30 cellular contexts compared by ENCODE assay signal in genomic region chrX:1751781-1752180, GRCh38.
DNase-seq lines count a peak whose midpoint lies in the region; ATAC-seq and TF ChIP-seq lines count a peak whose summit lies in the region.
"Had no signal": no experiment of that assay in that cellular context is flagged by ENCODE, and none has a peak within 500 bp of the region (broad histone marks: within the 10 kb centered on the region; RNA-seq: fewer than 3 reads in every experiment).

No MANE protein-coding gene starts in this region.

- peaks cover 33 to 46% (median 43%) of the 10 kb centered on the region in 11 experiments for H3K9me3 ChIP-seq in BLaER1 treated with 17β-estradiol and CSF1 and Interleukin-3, amounts not matched to agents 10 nM and 100 nM (replicated peaks in 1 of 11)
- H3K9me3 ChIP-seq in psoas muscle = peaks cover 3% of the 10 kb centered on the region
- H3K9me3 ChIP-seq: thoracic aorta had no signal

- peaks cover 0 to 5% (median 0%) of the 10 kb centered on the region in 11 experiments; a peak in 6 of 22 replicates for H3K36me3 ChIP-seq in BLaER1 treated with 17β-estradiol and CSF1 and Interleukin-3, amounts not matched to agents 10 nM and 100 nM
- H3K36me3 ChIP-seq in psoas muscle (ENCODE audit: insufficient read depth in 1 of 2, low read depth in 1 of 2) = no peaks in the 10 kb centered on the region
- H3K36me3 ChIP-seq: brain microvascular endothelial cell, esophagus muscularis mucosa, heart left ventricle, thoracic aorta had no signal

- H3K27ac Mint-ChIP-seq in HFFc6 (no peak overlapping the region), neural crest cell (ENCODE audit: unreplicated experiment) (peak overlapping the region; percentile 67)
- H3K27ac Mint-ChIP-seq in activated CD8-positive, alpha-beta memory T cell treated with anti-CD3 and anti-CD28 coated beads, Interleukin-2, amount 10 ng/mL, durations not matched to agents 7 days and 5 days = no peak overlapping the region
- H3K27ac Mint-ChIP-seq: activated CD4-positive, alpha-beta memory T cell treated with anti-CD3 and anti-CD28 coated beads, Interleukin-2, amount 10 ng/mL, durations not matched to agents 7 days and 5 days; activated naive CD4-positive, alpha-beta T cell treated with anti-CD3 and anti-CD28 coated beads, Interleukin-2, amount 50 U/mL, for 72 hours; stimulated activated naive CD8-positive, alpha-beta T cell treated with anti-CD3 and anti-CD28 coated beads, Interleukin-15, amount 100 ng/mL, for 72 hours; T-cell had no signal

- no peak for ATAC-seq in psoas muscle
- ATAC-seq in activated CD8-positive, alpha-beta memory T cell treated with anti-CD3 and anti-CD28 coated beads, Interleukin-2, amount 10 ng/mL, durations not matched to agents 7 days and 5 days = no peak
- ATAC-seq: heart left ventricle; K562; PC-3; right cardiac atrium; stimulated activated naive CD8-positive, alpha-beta T cell treated with anti-CD3 and anti-CD28 coated beads, Interleukin-15, amount 100 ng/mL, for 72 hours; T-cell had no signal

- H3K9me3 Mint-ChIP-seq in HFFc6 (peaks cover 27% of the 10 kb centered on the region), neural crest cell (peaks cover 7% of the 10 kb centered on the region)
- peaks cover 18% of the 10 kb centered on the region for H3K9me3 Mint-ChIP-seq in activated CD8-positive, alpha-beta memory T cell treated with anti-CD3 and anti-CD28 coated beads, Interleukin-2, amount 10 ng/mL, durations not matched to agents 7 days and 5 days (ENCODE audit: low read depth)

- H3K4me1 Mint-ChIP-seq in HFFc6 (ENCODE audit: low read depth) = peaks cover 16% of the 10 kb centered on the region; the same call in 1 of the 2 replicates
- H3K4me1 Mint-ChIP-seq in neural crest cell = no peaks in the 10 kb centered on the region
- H3K4me1 Mint-ChIP-seq in activated CD8-positive, alpha-beta memory T cell treated with anti-CD3 and anti-CD28 coated beads, Interleukin-2, amount 10 ng/mL, durations not matched to agents 7 days and 5 days = peaks cover 6% of the 10 kb centered on the region
- H3K4me1 Mint-ChIP-seq: T-cell had no signal

- CTCF ChIA-PET in activated CD8-positive, alpha-beta memory T cell treated with anti-CD3 and anti-CD28 coated beads, Interleukin-2, amount 10 ng/mL, durations not matched to agents 7 days and 5 days (lab: Charles Lee) = no interaction called here

- TF ChIP-seq CTCF in HFFc6 (IDR thresholded peaks at IDR 0.05) = no peak
- TF ChIP-seq CTCF in neural crest cell (conservative IDR thresholded peaks at IDR 0.05) = no peak
- no peak for TF ChIP-seq CTCF in psoas muscle (IDR thresholded peaks at IDR 0.05)

- H3K27ac ChIP-seq in BLaER1 treated with 17β-estradiol and CSF1 and Interleukin-3, amounts not matched to agents 10 nM and 100 nM = 0 out of 22 replicates have a peak overlapping the region, but pooled peaks of 1 of the 11 experiments have one; percentile 48
- H3K27ac ChIP-seq in psoas muscle = no peak overlapping the region
- H3K27ac ChIP-seq: brain microvascular endothelial cell, esophagus muscularis mucosa, heart left ventricle, thoracic aorta had no signal

- H3K27me3 Mint-ChIP-seq in HFFc6 (ENCODE audit: insufficient read depth) (no peaks in the 10 kb centered on the region; the same call in none of the 2 replicates), neural crest cell (ENCODE audit: low read depth) (peaks cover 18% of the 10 kb centered on the region)
- no peaks in the 10 kb centered on the region for H3K27me3 Mint-ChIP-seq in activated CD8-positive, alpha-beta memory T cell treated with anti-CD3 and anti-CD28 coated beads, Interleukin-2, amount 10 ng/mL, durations not matched to agents 7 days and 5 days
- H3K27me3 Mint-ChIP-seq: activated CD4-positive, alpha-beta memory T cell treated with anti-CD3 and anti-CD28 coated beads, Interleukin-2, amount 10 ng/mL, durations not matched to agents 7 days and 5 days; stimulated activated naive CD8-positive, alpha-beta T cell treated with anti-CD3 and anti-CD28 coated beads, Interleukin-15, amount 100 ng/mL, for 72 hours had no signal

- intact Hi-C loops in psoas muscle (cut with DNase I) = no loop called here

- no peaks in the 10 kb centered on the region for H3K27me3 ChIP-seq in BLaER1 treated with 17β-estradiol and CSF1 and Interleukin-3, amounts not matched to agents 10 nM and 100 nM
- no peaks in the 10 kb centered on the region for H3K27me3 ChIP-seq in psoas muscle (ENCODE audit: insufficient read depth in 3 of 3, low read length in 2 of 3)
- H3K27me3 ChIP-seq: brain microvascular endothelial cell, heart left ventricle had no signal

- H3K36me3 Mint-ChIP-seq in HFFc6 (ENCODE audit: low read depth) (no peaks in the 10 kb centered on the region), neural crest cell (ENCODE audit: low read depth) (peaks cover 3% of the 10 kb centered on the region)
- H3K36me3 Mint-ChIP-seq in activated CD8-positive, alpha-beta memory T cell treated with anti-CD3 and anti-CD28 coated beads, Interleukin-2, amount 10 ng/mL, durations not matched to agents 7 days and 5 days = peaks cover 50% of the 10 kb centered on the region

- H3K4me1 ChIP-seq in BLaER1 treated with 17β-estradiol and CSF1 and Interleukin-3, amounts not matched to agents 10 nM and 100 nM = peaks cover 7 to 39% (median 33%) of the 10 kb centered on the region in 10 experiments; a peak in 18 of 20 replicates
- H3K4me1 ChIP-seq in psoas muscle = no peaks in the 10 kb centered on the region
- H3K4me1 ChIP-seq: esophagus muscularis mucosa, heart left ventricle had no signal

- H3K9ac ChIP-seq in BLaER1 treated with 17β-estradiol and CSF1 and Interleukin-3, amounts not matched to agents 10 nM and 100 nM = no peak overlapping the region

- WGBS in psoas muscle, 3 donors = 67 to 75% (median 73%) methylated on average over 5 of the region's 5 CpGs

- peak overlapping the region in 9 of 11 experiments; percentile 26 to 69 (median 56); a peak in 18 of 22 replicates for H3K4me2 ChIP-seq in BLaER1 treated with 17β-estradiol and CSF1 and Interleukin-3, amounts not matched to agents 10 nM and 100 nM
- H3K4me2 ChIP-seq: smooth muscle cell had no signal

- no peaks in the 10 kb centered on the region for H4K20me1 ChIP-seq in BLaER1 treated with 17β-estradiol and CSF1 and Interleukin-3, amounts not matched to agents 10 nM and 100 nM

- DNase-seq in HFFc6 = no peak
- peak; percentile 79 for DNase-seq in RPMI7951 (ENCODE audit: low read depth)
- DNase-seq in neural crest cell (ENCODE audit: low read depth, low spot score) = no peak
- no peak for DNase-seq in psoas muscle
- DNase-seq in T-helper 1 cell = no peak
- DNase-seq in activated CD8-positive, alpha-beta memory T cell treated with anti-CD3 and anti-CD28 coated beads, Interleukin-2, amount 10 ng/mL, durations not matched to agents 7 days and 5 days = no peak
- DNase-seq: activated CD4-positive, alpha-beta memory T cell treated with anti-CD3 and anti-CD28 coated beads, Interleukin-2, amount 10 ng/mL, durations not matched to agents 7 days and 5 days; activated CD8-positive, alpha-beta memory T cell treated with anti-CD3 and anti-CD28 coated beads, Interleukin-2, amount 50 U/mL, for 48 hours; amygdala; brain microvascular endothelial cell; cerebellar nuclear complex; dermis blood vessel endothelial cell; foreskin fibroblast; heart left ventricle; kidney; NCI-H1436; NCI-H2081; NCI-H345; NCI-H69; PC-3; right cardiac atrium; SIG-M5; stimulated activated naive CD8-positive, alpha-beta T cell treated with anti-CD3 and anti-CD28 coated beads, Interleukin-15, amount 100 ng/mL, for 72 hours; T-cell had no signal

- no peak overlapping the region for H3K4me3 ChIP-seq in BLaER1 treated with 17β-estradiol and CSF1 and Interleukin-3, amounts not matched to agents 10 nM and 100 nM
- H3K4me3 ChIP-seq in psoas muscle = no peak overlapping the region
- H3K4me3 ChIP-seq: esophagus muscularis mucosa, heart left ventricle, K562, smooth muscle cell, thoracic aorta had no signal

- H3K4me3 Mint-ChIP-seq in HFFc6 (peak overlapping the region; percentile 41; the same call in 1 of the 2 replicates), neural crest cell (no peak overlapping the region)
- no peak overlapping the region for H3K4me3 Mint-ChIP-seq in activated CD8-positive, alpha-beta memory T cell treated with anti-CD3 and anti-CD28 coated beads, Interleukin-2, amount 10 ng/mL, durations not matched to agents 7 days and 5 days
- H3K4me3 Mint-ChIP-seq: activated CD4-positive, alpha-beta memory T cell treated with anti-CD3 and anti-CD28 coated beads, Interleukin-2, amount 10 ng/mL, durations not matched to agents 7 days and 5 days; stimulated activated naive CD8-positive, alpha-beta T cell treated with anti-CD3 and anti-CD28 coated beads, Interleukin-15, amount 100 ng/mL, for 72 hours; T-cell had no signal
